1 cellular context compared by ENCODE assay signal in genomic region chr15:49200347-49200746, GRCh38.
TF ChIP-seq lines count a peak whose summit lies in the region.

No MANE protein-coding gene starts in this region.

TF ChIP-seq in GM12878, 131 proteins besides CTCF, POLR2A, EP300 and RAD21 (continued from another document):
- TF ChIP-seq E2F8 (IDR thresholded peaks at IDR 0.05; ENCODE audit: low read depth, partially characterized antibody): no peak
- no peak for TF ChIP-seq SIN3A (IDR thresholded peaks at IDR 0.05; ENCODE audit: low read depth, low read length)
- TF ChIP-seq PKNOX1 (IDR thresholded peaks at IDR 0.05): no peak
- TF ChIP-seq RFX5 (IDR thresholded peaks at IDR 0.05; ENCODE audit: low read depth, low read length): no peak
- TF ChIP-seq RELB (IDR thresholded peaks at IDR 0.05; ENCODE audit: low read depth): no peak
- no peak for TF ChIP-seq BMI1 (IDR thresholded peaks at IDR 0.05; ENCODE audit: borderline replicate concordance)
- no peak for TF ChIP-seq HDGF (IDR thresholded peaks at IDR 0.05)
- no peak for TF ChIP-seq ZBTB33 (IDR thresholded peaks at IDR 0.05)
- TF ChIP-seq USF2 (IDR thresholded peaks at IDR 0.05; ENCODE audit: borderline replicate concordance, low read depth, low read length): no peak
